11 cellular contexts compared by ENCODE assay signal in the genomic region with DNA sequence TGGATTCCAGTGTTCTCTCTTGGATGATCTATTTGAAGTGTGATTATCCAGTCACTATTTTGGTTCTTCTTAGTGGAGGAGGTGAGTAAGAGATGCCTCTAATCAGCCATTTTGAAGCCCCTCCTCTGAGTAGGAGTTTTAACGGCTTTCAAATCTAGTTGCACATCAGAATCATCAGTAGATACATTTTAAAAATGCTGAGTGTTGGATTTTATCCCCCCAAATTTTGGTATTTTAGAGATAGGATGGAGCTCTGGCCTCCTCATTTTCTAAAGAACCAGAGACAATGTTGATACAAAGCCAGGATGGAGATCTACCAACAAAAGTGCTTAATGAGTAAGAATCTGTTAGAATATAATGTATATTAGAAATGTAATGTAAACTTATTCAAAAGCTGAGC.
"Had no signal": no experiment of that assay in that cellular context is flagged by ENCODE, and none has a peak within 500 bp of the region (broad histone marks: within the 10 kb centered on the region; RNA-seq: fewer than 3 reads in every experiment).

No MANE protein-coding gene starts in this region.

- H2AFZ ChIP-seq: GM23248, GM23338 had no signal

- H3K9me3 ChIP-seq: HAP-1 had no signal

- H3K27ac ChIP-seq: GM23248 had no signal

- FAIRE-seq: H1, H54 had no signal

- H3K9ac ChIP-seq: GM23248 had no signal

- DNase-seq: GM23248, GOT3, H7, H9, HCEC 1CT, HFFc6 had no signal

- H3K4me1 ChIP-seq: HAP-1 had no signal

- H3K36me3 ChIP-seq: HAP-1 had no signal

- H3K4me3 ChIP-seq: GM23248, GM23338, HAP-1 had no signal

- ATAC-seq: GM23338, HCT116 had no signal

- H3K4me2 ChIP-seq: GM23338 had no signal
